Comparison of ENCODE assay signal across 9 cellular contexts in the genomic region with DNA sequence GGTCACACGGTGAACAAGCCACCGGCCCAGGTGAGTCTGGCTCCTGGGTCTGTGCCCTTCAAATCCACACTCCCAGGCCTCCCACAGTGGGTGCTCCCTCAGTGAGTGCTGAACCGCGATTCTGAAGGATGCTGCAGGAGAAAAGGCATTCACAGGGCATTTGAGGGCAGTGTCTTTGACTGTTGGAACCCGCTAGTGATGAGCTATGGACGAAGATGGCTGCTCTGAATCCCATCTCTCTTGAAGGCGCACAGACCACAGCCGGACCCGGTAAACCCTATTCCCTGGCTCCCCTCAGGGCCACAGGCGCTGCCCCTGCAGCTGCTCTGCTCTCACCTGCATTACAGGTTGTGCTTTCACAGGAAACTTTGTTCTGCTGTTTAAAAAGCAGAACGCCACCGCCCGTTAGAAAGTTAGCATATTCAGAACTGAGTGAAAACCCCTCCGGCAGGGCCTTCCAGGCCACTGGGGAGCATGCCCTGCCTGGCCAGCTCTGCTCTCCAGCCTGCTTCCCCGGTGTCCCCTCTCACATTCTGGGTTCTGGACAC. TPM values are rescaled to one million over a fixed set of nuclear protein-coding genes. Genes with fewer than 3 reads are reported as not detected.
DNase-seq lines count a peak whose midpoint lies in the region; ATAC-seq, FAIRE-seq and TF ChIP-seq lines count a peak whose summit lies in the region.
"Had no signal": no experiment of that assay in that cellular context is flagged by ENCODE, and none has a peak within 500 bp of the region (broad histone marks: within the 10 kb centered on the region; RNA-seq: fewer than 3 reads in every experiment).

No MANE protein-coding gene starts in this region.

- no peaks in the 10 kb centered on the region for H3F3A ChIP-seq in OCI-LY1 (ENCODE audit: insufficient read depth, low read length)

- no TSS peak for BruUV-seq in GM12878 (replicated peaks; lab: Mats Ljungman, UMichigan)

- no peak for TF ChIP-seq CTCF in OCI-LY1 (IDR thresholded peaks at IDR 0.05; ENCODE audit: low read length)
- no peak for TF ChIP-seq CTCF in GM12878 (IDR thresholded peaks at IDR 0.05 in 2 of 3, conservative IDR thresholded peaks at IDR 0.05 in 1 of 3; ENCODE audit: control insufficient read depth in 2 of 3, extremely low read depth in 1 of 3, insufficient read depth in 1 of 3, low read depth in 3 of 3, low read length in 3 of 3)
- TF ChIP-seq CTCF in lower lobe of right lung (IDR thresholded peaks at IDR 0.05): no peak
- no peak for TF ChIP-seq CTCF in progenitor cell of endocrine pancreas (IDR thresholded peaks at IDR 0.05; ENCODE audit: unreplicated experiment)

- H3K9me2 ChIP-seq in OCI-LY1 (ENCODE audit: low read depth, low read length): no peaks in the 10 kb centered on the region

- H3K9ac ChIP-seq in OCI-LY1 (ENCODE audit: low read length): no peak overlapping the region; the same call in 1 of the 2 replicates
- no peak overlapping the region for H3K9ac ChIP-seq in GM12878 (ENCODE audit: control insufficient read depth, insufficient read depth, low read length)
- peak overlapping the region in 3 of 5 donors; percentile 48 to 86 (median 70) for H3K9ac ChIP-seq in subcutaneous abdominal adipose tissue (ENCODE audit: low read length in 5 of 5)

- H3K9me3 Mint-ChIP-seq in progenitor cell of endocrine pancreas (ENCODE audit: low read depth): no peaks in the 10 kb centered on the region

- H3K79me2 ChIP-seq in OCI-LY1 (ENCODE audit: insufficient read depth, low read length): no peaks in the 10 kb centered on the region
- no peaks in the 10 kb centered on the region for H3K79me2 ChIP-seq in GM12878 (ENCODE audit: control insufficient read depth, insufficient read depth, low read length)

- no peak for TF ChIP-seq RAD21 in GM12878 (IDR thresholded peaks at IDR 0.05; ENCODE audit: insufficient read depth, low read depth, low read length)

- H4K20me1 ChIP-seq in OCI-LY1 (ENCODE audit: insufficient read depth, low read length): no peaks in the 10 kb centered on the region
- H4K20me1 ChIP-seq in GM12878 (ENCODE audit: control insufficient read depth, insufficient read depth): no peaks in the 10 kb centered on the region

- H3K4me1 Mint-ChIP-seq in progenitor cell of endocrine pancreas (ENCODE audit: low read depth): no peaks in the 10 kb centered on the region

- H3K27ac ChIP-seq in OCI-LY1 (ENCODE audit: low read depth, low read length, poor library complexity, severe bottlenecking) (no peak overlapping the region), GM12878 (ENCODE audit: control insufficient read depth, insufficient read depth) (no peak overlapping the region), lower lobe of right lung (peak overlapping the region; percentile 67), subcutaneous abdominal adipose tissue (ENCODE audit: low read depth, low read length) (peak overlapping the region; percentile 40)
- H3K27ac ChIP-seq: brain microvascular endothelial cell had no signal

- in situ Hi-C loops in GM12878 (cut with MboI): no loop called here

- H3K4me1 ChIP-seq in OCI-LY1 (ENCODE audit: insufficient read depth, low read length, severe bottlenecking): peaks cover 58% of the 10 kb centered on the region
- H3K4me1 ChIP-seq in GM12878 (ENCODE audit: control insufficient read depth, insufficient read depth, low read length): peaks cover 57% of the 10 kb centered on the region
- peaks cover 62% of the 10 kb centered on the region for H3K4me1 ChIP-seq in lower lobe of right lung
- peaks cover 16 to 86% (median 76%) of the 10 kb centered on the region in 5 donors for H3K4me1 ChIP-seq in subcutaneous abdominal adipose tissue (ENCODE audit: control insufficient read depth in 5 of 5, insufficient read depth in 5 of 5, low read length in 5 of 5)

- TF ChIP-seq EP300 in GM12878 (IDR thresholded peaks at IDR 0.05; ENCODE audit: borderline replicate concordance in 1 of 2, control insufficient read depth in 1 of 2, low read depth in 2 of 2, low read length in 2 of 2): no peak

- H3K36me3 Mint-ChIP-seq in progenitor cell of endocrine pancreas (ENCODE audit: insufficient read depth): no peaks in the 10 kb centered on the region

- H3K36me3 ChIP-seq in OCI-LY1 (ENCODE audit: insufficient read depth, low read length) (no peaks in the 10 kb centered on the region), GM12878 (ENCODE audit: control insufficient read depth in 2 of 2, insufficient read depth in 2 of 2, low read length in 1 of 2) (no peaks in the 10 kb centered on the region), lower lobe of right lung (peaks cover 6% of the 10 kb centered on the region), subcutaneous abdominal adipose tissue (ENCODE audit: control insufficient read depth in 5 of 5, insufficient read depth in 5 of 5, low read length in 5 of 5) (peaks cover 0 to 31% (median 19%) of the 10 kb centered on the region in 5 donors)

- no peak for FAIRE-seq in GM12878 (lab: Jason Lieb, UNC)

- no peak for ATAC-seq in GM12878
- no peak for ATAC-seq in lower lobe of right lung

- H3K4me3 ChIP-seq in OCI-LY1 (ENCODE audit: low read depth, low read length, poor library complexity, severe bottlenecking) (peak overlapping the region; percentile 61), GM12878 (no peak overlapping the region; the same call in 1 of the 2 replicates), lower lobe of right lung (peak overlapping the region; percentile 77), subcutaneous abdominal adipose tissue (ENCODE audit: low read depth in 1 of 5, low read length in 5 of 5) (peak overlapping the region; percentile 65 to 84 (median 76))

- POLR2A ChIA-PET in GM12878 (lab: Charles Lee): interaction anchor here (1.1 to 7.5 kb wide), 2 partner anchors 29 to 38 kb away, joined by 6 to 33 read pairs; no protein-coding TSS in a partner anchor

- CTCF ChIA-PET in GM12878 (lab: Yijun Ruan, JAX): interaction anchor here (1.2 to 8.6 kb wide), 4 partner anchors 13 to 69 kb away, joined by 5 to 70 read pairs (median 10); no protein-coding TSS in a partner anchor

- TF ChIP-seq POLR2A in GM12878 (IDR thresholded peaks at IDR 0.05; ENCODE audit: low read depth, low read length): no peak

- SMC1A ChIA-PET in GM12878 (lab: Charles Lee; ENCODE audit: uncharacterized antibody, unreplicated experiment): interaction anchor here (0.9 to 4.8 kb wide), 4 partner anchors 9 to 68 kb away, joined by 3 to 21 read pairs (median 3); no protein-coding TSS in a partner anchor

- intact Hi-C loops in GM12878 (cut with micrococcal nuclease; ENCODE audit: unreplicated experiment) (no loop called here), lower lobe of right lung (cut with DNase I) (no loop called here)

- peaks cover 63% of the 10 kb centered on the region for H3K27me3 Mint-ChIP-seq in progenitor cell of endocrine pancreas

- no peaks in the 10 kb centered on the region for H3K9me3 ChIP-seq in OCI-LY1 (ENCODE audit: low read length)
- no peaks in the 10 kb centered on the region for H3K9me3 ChIP-seq in GM12878 (replicated peaks; ENCODE audit: control insufficient read depth, insufficient read depth, low read length)
- H3K9me3 ChIP-seq in lower lobe of right lung: no peaks in the 10 kb centered on the region
- H3K9me3 ChIP-seq in subcutaneous abdominal adipose tissue (ENCODE audit: control insufficient read depth in 5 of 5, low read length in 5 of 5): no peaks in the 10 kb centered on the region

- no peak overlapping the region for H3K27ac Mint-ChIP-seq in progenitor cell of endocrine pancreas

- H3K4me2 ChIP-seq in OCI-LY1 (ENCODE audit: low read length): peak overlapping the region; percentile 67; the same call in 1 of the 2 replicates
- peak overlapping the region; percentile 45 for H3K4me2 ChIP-seq in GM12878 (ENCODE audit: control insufficient read depth, insufficient read depth)

- 56% methylated on average over 15 of the region's 15 CpGs for WGBS in GM12878 (ENCODE audit: insufficient coverage, insufficient replicate concordance, low lambda C conversion rate, missing lambda C conversion rate)

- no peak overlapping the region for H2AFZ ChIP-seq in OCI-LY1 (ENCODE audit: low read length)
- no peak overlapping the region for H2AFZ ChIP-seq in GM12878 (ENCODE audit: control insufficient read depth, low read depth, low read length)

- H3K27me3 ChIP-seq in OCI-LY1 (ENCODE audit: insufficient read depth, low read length): no peaks in the 10 kb centered on the region
- H3K27me3 ChIP-seq in GM12878 (replicated peaks in 1 of 2; ENCODE audit: control insufficient read depth in 2 of 2, insufficient read depth in 2 of 2, low read length in 1 of 2): peaks cover 1 to 8% of the 10 kb centered on the region in 2 experiments; a peak in 2 of 4 replicates
- peaks cover 18% of the 10 kb centered on the region for H3K27me3 ChIP-seq in lower lobe of right lung (ENCODE audit: low read depth)
- H3K27me3 ChIP-seq in subcutaneous abdominal adipose tissue (ENCODE audit: control insufficient read depth in 5 of 5, insufficient read depth in 4 of 5, low read length in 5 of 5): peaks cover 0 to 4% (median 0%) of the 10 kb centered on the region in 5 donors
- H3K27me3 ChIP-seq: brain microvascular endothelial cell had no signal

- DNase-seq in GM12878 (ENCODE audit: low read depth, low spot score) (no peak), lower lobe of right lung (peak; percentile 25), NCI-H2029 treated with DMSO at 0.1 percent for 48 hours (lab: John Stamatoyannopoulos, UW) (no peak), progenitor cell of endocrine pancreas (ENCODE audit: low spot score, unreplicated experiment) (no peak), NCI-H2227 (lab: John Stamatoyannopoulos, UW; ENCODE audit: unreplicated experiment) (no peak)
- DNase-seq: brain microvascular endothelial cell, NCI-H1436 had no signal

- RAD21 ChIA-PET in GM12878 (lab: Charles Lee; ENCODE audit: unreplicated experiment): interaction anchor here (1.0 to 14.5 kb wide), 4 partner anchors 9 to 77 kb away, joined by 3 to 187 read pairs (median 74); no protein-coding TSS in a partner anchor

- no peak overlapping the region for H3K4me3 Mint-ChIP-seq in progenitor cell of endocrine pancreas (ENCODE audit: low read depth)

RNA-seq across cellular contexts. Expression of gene LRRC32, which starts 3.2 kb away (rescaled TPM):
- 16.4 and 17.5 TPM in 2 replicates for total RNA-seq in GM12878 (2013; cell fraction: nucleolus; rRNA removed)
- 11.0 and 12.9 TPM in 2 replicates for total RNA-seq in GM12878 (2014; rRNA removed)
- 4.9 and 5.5 TPM in 2 replicates for total RNA-seq in GM12878 (2014; rRNA removed; fragmentation: Illumina TruSeq; extraction: Trizol)
- 20.8 and 21.2 TPM in 2 replicates for total RNA-seq in GM12878 (2021)
- 3.9 TPM for polyA plus RNA-seq in GM12878 (2011; ENCODE audit: low read depth)
- 0.17 and 0.56 TPM in 2 replicates for polyA plus RNA-seq in GM12878 (2011; rRNA removed)
- 0.31 and 0.67 TPM in 2 replicates for polyA plus RNA-seq in GM12878 (2011; cell fraction: cytosol; rRNA removed)
- 0.88 and 1.3 TPM in 2 replicates for polyA plus RNA-seq in GM12878 (2011; cell fraction: nucleus; rRNA removed)
- 4.3 and 11.6 TPM in 2 replicates for polyA plus RNA-seq in GM12878 (2012)
- 7.1 and 9.3 TPM in 2 replicates for polyA plus RNA-seq in GM12878 (2014; fragmentation: Illumina TruSeq; extraction: Trizol)
- 1 to 10 TPM; 4.3 to 7.4 TPM for polyA plus RNA-seq in GM12878 (2014; fragmentation: Nextera tagmentation; extraction: Ambion mirVana)
- 12.2 and 15.4 TPM in 2 replicates for polyA plus RNA-seq in GM12878 (2014; rRNA removed)
- polyA plus RNA-seq in GM12878 (2016; fragmentation: Nextera tagmentation; extraction: Ambion mirVana): 1 to 10 TPM; 6.8 to 7.4 TPM
- polyA minus RNA-seq in GM12878 (2011; rRNA and poly(A)+ RNA removed): 0.44 and 2.3 TPM in 2 replicates
- 0.40 and 0.62 TPM in 2 replicates for polyA minus RNA-seq in GM12878 (2011; cell fraction: cytosol; rRNA and poly(A)+ RNA removed)
- 0.12 and 0.19 TPM in 2 replicates for polyA minus RNA-seq in GM12878 (2011; cell fraction: nucleus; rRNA and poly(A)+ RNA removed)
- 121 TPM for total RNA-seq in lower lobe of right lung
- total RNA-seq in progenitor cell of endocrine pancreas: 0.14 and 0.27 TPM in 2 replicates

Comparison
In these comparisons a context has a peak if more than half of its experiments do, and no peak if none do; other contexts are left out.
1. H3K27ac ChIP-seq: peak in lower lobe of right lung (single experiment) and subcutaneous abdominal adipose tissue (single experiment); none in OCI-LY1 (single experiment) and GM12878 (single experiment).
2. H3K9ac ChIP-seq: peak in subcutaneous abdominal adipose tissue (3 of 5); none in OCI-LY1 (single experiment) and GM12878 (single experiment).